ENCODE assay signal across 9 cellular contexts in genomic region chr14:94932589-94932988, GRCh38.
"Had no signal": no experiment of that assay in that cellular context is flagged by ENCODE, and none has a peak within 500 bp of the region (broad histone marks: within the 10 kb centered on the region; RNA-seq: fewer than 3 reads in every experiment).

No MANE protein-coding gene starts in this region.

- H3K9me3 ChIP-seq: HAP-1 had no signal

- H3K36me3 ChIP-seq: HAP-1 had no signal

- H3K4me3 ChIP-seq: GM23248, GM23338, HAP-1 had no signal

- H3K27ac ChIP-seq: GM23248 had no signal

- ATAC-seq: GM23338, HCT116 had no signal

- DNase-seq: GM23248, GOT3, H7, H9, HCEC 1CT, HFFc6 had no signal

- H3K4me1 ChIP-seq: HAP-1 had no signal
